Comparison of ENCODE assay signal across 22 cellular contexts in the genomic region with DNA sequence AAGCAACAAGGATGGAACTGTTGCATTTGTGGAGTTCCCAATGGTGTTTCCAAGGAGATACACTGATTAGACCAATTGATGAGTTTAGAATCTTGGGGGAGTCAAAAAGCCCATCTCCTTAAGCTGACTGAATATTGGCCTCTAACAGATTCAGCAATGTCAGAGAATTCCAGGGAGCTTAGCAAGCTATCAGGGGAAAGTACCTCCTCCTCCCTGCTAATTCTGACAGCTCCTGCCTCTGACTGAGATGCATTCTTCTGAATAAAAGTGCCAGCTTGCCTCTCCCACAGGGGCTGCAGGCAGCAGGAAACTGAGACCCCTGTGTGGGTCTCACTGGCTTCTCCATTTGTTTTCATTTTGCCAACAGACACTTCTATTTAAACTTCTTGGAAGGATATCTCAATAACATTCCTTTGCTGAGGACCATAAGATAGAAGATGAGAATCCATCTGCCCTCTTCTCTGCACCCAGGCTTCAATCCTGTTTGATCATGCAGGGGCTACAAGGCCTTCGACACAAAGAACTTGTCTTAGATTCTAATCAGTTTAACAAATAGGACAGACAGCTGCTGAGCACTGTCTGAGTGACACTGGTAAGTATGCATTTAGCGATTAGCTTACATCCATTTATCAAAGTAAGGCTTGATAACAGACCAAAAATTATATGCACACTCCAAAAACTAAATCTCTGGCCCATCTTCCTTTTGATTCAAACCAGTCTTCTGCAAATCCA.
DNase-seq lines count a peak whose midpoint lies in the region; ATAC-seq and TF ChIP-seq lines count a peak whose summit lies in the region.
"Had no signal": no experiment of that assay in that cellular context is flagged by ENCODE, and none has a peak within 500 bp of the region (broad histone marks: within the 10 kb centered on the region; RNA-seq: fewer than 3 reads in every experiment).

No MANE protein-coding gene starts in this region.

- 72% methylated on average over 2 of the region's 2 CpGs for WGBS in suprapubic skin

- no peaks in the 10 kb centered on the region for H3K36me3 Mint-ChIP-seq in nephron progenitor cell (ENCODE audit: low read depth)
- no peaks in the 10 kb centered on the region for H3K36me3 Mint-ChIP-seq in natural killer cell treated with Interleukin-12 subunit alpha and Interleukin-12 subunit beta and Interleukin-15 and Interleukin-18, amount 100 ng/mL, for 72 hours
- H3K36me3 Mint-ChIP-seq: CD4-positive, alpha-beta memory T cell; memory B cell had no signal

- no peak for TF ChIP-seq POLR2A in suprapubic skin (IDR thresholded peaks at IDR 0.05)

- no peak overlapping the region for H3K4me3 Mint-ChIP-seq in nephron progenitor cell
- H3K4me3 Mint-ChIP-seq in natural killer cell treated with Interleukin-12 subunit alpha and Interleukin-12 subunit beta and Interleukin-15 and Interleukin-18, amount 100 ng/mL, for 72 hours = no peak overlapping the region
- H3K4me3 Mint-ChIP-seq: activated naive CD8-positive, alpha-beta T cell treated with anti-CD3 and anti-CD28 coated beads, Interleukin-2, amount 50 U/mL, for 24 hours; CD4-positive, alpha-beta memory T cell; memory B cell; nephron had no signal

- peaks cover 10% of the 10 kb centered on the region for H3K4me1 Mint-ChIP-seq in nephron progenitor cell
- H3K4me1 Mint-ChIP-seq in natural killer cell treated with Interleukin-12 subunit alpha and Interleukin-12 subunit beta and Interleukin-15 and Interleukin-18, amount 100 ng/mL, for 72 hours (ENCODE audit: low read depth in 2 of 2) = no peaks in the 10 kb centered on the region
- H3K4me1 Mint-ChIP-seq: activated naive CD8-positive, alpha-beta T cell treated with anti-CD3 and anti-CD28 coated beads, Interleukin-2, amount 50 U/mL, for 24 hours; CD4-positive, alpha-beta memory T cell; memory B cell had no signal

- no peaks in the 10 kb centered on the region for H3K9me3 Mint-ChIP-seq in nephron progenitor cell
- peaks cover 15% of the 10 kb centered on the region for H3K9me3 Mint-ChIP-seq in natural killer cell treated with Interleukin-12 subunit alpha and Interleukin-12 subunit beta and Interleukin-15 and Interleukin-18, amount 100 ng/mL, for 72 hours
- H3K9me3 Mint-ChIP-seq: activated naive CD8-positive, alpha-beta T cell treated with anti-CD3 and anti-CD28 coated beads, Interleukin-2, amount 50 U/mL, for 24 hours; memory B cell; nephron had no signal

- no peak for TF ChIP-seq EP300 in suprapubic skin (IDR thresholded peaks at IDR 0.05)

- H3K27ac ChIP-seq in suprapubic skin = no peak overlapping the region
- H3K27ac ChIP-seq: esophagus squamous epithelium, heart right ventricle, thoracic aorta had no signal

- H3K27me3 Mint-ChIP-seq in nephron progenitor cell (ENCODE audit: low read depth, poor library complexity) = peaks cover 2% of the 10 kb centered on the region
- H3K27me3 Mint-ChIP-seq in natural killer cell treated with Interleukin-12 subunit alpha and Interleukin-12 subunit beta and Interleukin-15 and Interleukin-18, amount 100 ng/mL, for 72 hours = no peaks in the 10 kb centered on the region
- H3K27me3 Mint-ChIP-seq: activated naive CD8-positive, alpha-beta T cell treated with anti-CD3 and anti-CD28 coated beads, Interleukin-2, amount 50 U/mL, for 24 hours; CD4-positive, alpha-beta memory T cell had no signal

- no peaks in the 10 kb centered on the region for H3K36me3 ChIP-seq in adipocyte (ENCODE audit: control insufficient read depth, insufficient read depth, low read length, severe bottlenecking)
- H3K36me3 ChIP-seq in suprapubic skin = no peaks in the 10 kb centered on the region
- H3K36me3 ChIP-seq: esophagus squamous epithelium, heart right ventricle, thoracic aorta had no signal

- H3K9me3 ChIP-seq in adipocyte (ENCODE audit: control insufficient read depth, low read length) (no peaks in the 10 kb centered on the region), suprapubic skin (no peaks in the 10 kb centered on the region)
- H3K9me3 ChIP-seq: esophagus squamous epithelium, heart right ventricle, thoracic aorta had no signal

- no peak overlapping the region for H3K9ac ChIP-seq in adipocyte (ENCODE audit: low read length)

- no peak for TF ChIP-seq CTCF in fibroblast of the aortic adventitia (IDR thresholded peaks at IDR 0.05; ENCODE audit: insufficient read depth, low read length)
- no peak for TF ChIP-seq CTCF in nephron progenitor cell (IDR thresholded peaks at IDR 0.05)
- TF ChIP-seq CTCF in suprapubic skin (IDR thresholded peaks at IDR 0.05) = no peak

- H3K4me3 ChIP-seq in adipocyte (ENCODE audit: low read length) (no peak overlapping the region), fibroblast of the aortic adventitia (ENCODE audit: low read depth, low read length) (no peak overlapping the region), suprapubic skin (no peak overlapping the region)
- H3K4me3 ChIP-seq: esophagus squamous epithelium, heart right ventricle, thoracic aorta had no signal

- H3K4me1 ChIP-seq in adipocyte (ENCODE audit: control insufficient read depth, insufficient read depth, low read length) (peaks cover 16% of the 10 kb centered on the region), suprapubic skin (no peaks in the 10 kb centered on the region)
- H3K4me1 ChIP-seq: esophagus squamous epithelium, heart right ventricle had no signal

- ATAC-seq in natural killer cell treated with Interleukin-12 subunit alpha and Interleukin-12 subunit beta and Interleukin-15 and Interleukin-18, amount 100 ng/mL, for 72 hours = no peak
- ATAC-seq: activated naive CD8-positive, alpha-beta T cell treated with anti-CD3 and anti-CD28 coated beads, Interleukin-2, amount 50 U/mL, for 24 hours; heart right ventricle had no signal

- peak overlapping the region; percentile 30 for H3K27ac Mint-ChIP-seq in nephron progenitor cell
- no peak overlapping the region for H3K27ac Mint-ChIP-seq in natural killer cell treated with Interleukin-12 subunit alpha and Interleukin-12 subunit beta and Interleukin-15 and Interleukin-18, amount 100 ng/mL, for 72 hours
- H3K27ac Mint-ChIP-seq: activated naive CD8-positive, alpha-beta T cell treated with anti-CD3 and anti-CD28 coated beads, Interleukin-2, amount 50 U/mL, for 24 hours; CD4-positive, alpha-beta memory T cell; memory B cell had no signal

- DNase-seq in ELF-1 (ENCODE audit: low read depth, low spot score) (peak; percentile 42), adipocyte (ENCODE audit: low read depth) (peak; percentile 54), fibroblast of the aortic adventitia (ENCODE audit: low read depth) (peak; percentile 34), nephron progenitor cell (no peak), suprapubic skin (ENCODE audit: low spot score in 2 of 2) (no peak)
- no peak for DNase-seq in stimulated activated CD4-positive, alpha-beta T cell treated with anti-CD3 and anti-CD28 coated beads, Interleukin-4, amount 100 ng/mL, for 1 hour
- no peak for DNase-seq in activated T-cell treated with anti-CD3 and anti-CD28 coated beads, Interleukin-2, amount 50 U/mL, for 1 hour
- no peak for DNase-seq in natural killer cell treated with Interleukin-12 subunit alpha and Interleukin-12 subunit beta and Interleukin-15 and Interleukin-18, amount 100 ng/mL, for 72 hours (ENCODE audit: low spot score)
- DNase-seq: activated CD4-positive, alpha-beta T cell treated with anti-CD3 and anti-CD28 coated beads for 4 hours; activated naive CD8-positive, alpha-beta T cell treated with anti-CD3 and anti-CD28 coated beads, Interleukin-2, amount 50 U/mL, for 24 hours; CD4-positive, alpha-beta memory T cell; central memory CD4-positive, alpha-beta T cell; DMS53; effector CD8-positive, alpha-beta T cell; esophagus squamous epithelium; heart right ventricle; Karpas-422; NCI-H1048; NCI-H2029 had no signal

- peaks cover 5% of the 10 kb centered on the region for H3K27me3 ChIP-seq in adipocyte (replicated peaks; ENCODE audit: control insufficient read depth, insufficient read depth, low read length)
- no peaks in the 10 kb centered on the region for H3K27me3 ChIP-seq in suprapubic skin
- H3K27me3 ChIP-seq: esophagus squamous epithelium had no signal

Comparison
In these comparisons a context has a peak if more than half of its experiments do, and no peak if none do; other contexts are left out.
1. DNase-seq: peak in ELF-1 (single experiment), adipocyte (single experiment) and fibroblast of the aortic adventitia (single experiment); none in nephron progenitor cell (single experiment), stimulated activated CD4-positive, alpha-beta T cell treated with anti-CD3 and anti-CD28 coated beads, Interleukin-4, amount 100 ng/mL, for 1 hour (single experiment), activated T-cell treated with anti-CD3 and anti-CD28 coated beads, Interleukin-2, amount 50 U/mL, for 1 hour (single experiment), suprapubic skin (0 of 2) and natural killer cell treated with Interleukin-12 subunit alpha and Interleukin-12 subunit beta and Interleukin-15 and Interleukin-18, amount 100 ng/mL, for 72 hours (single experiment).